1 cellular context compared by ENCODE assay signal in the genomic region with DNA sequence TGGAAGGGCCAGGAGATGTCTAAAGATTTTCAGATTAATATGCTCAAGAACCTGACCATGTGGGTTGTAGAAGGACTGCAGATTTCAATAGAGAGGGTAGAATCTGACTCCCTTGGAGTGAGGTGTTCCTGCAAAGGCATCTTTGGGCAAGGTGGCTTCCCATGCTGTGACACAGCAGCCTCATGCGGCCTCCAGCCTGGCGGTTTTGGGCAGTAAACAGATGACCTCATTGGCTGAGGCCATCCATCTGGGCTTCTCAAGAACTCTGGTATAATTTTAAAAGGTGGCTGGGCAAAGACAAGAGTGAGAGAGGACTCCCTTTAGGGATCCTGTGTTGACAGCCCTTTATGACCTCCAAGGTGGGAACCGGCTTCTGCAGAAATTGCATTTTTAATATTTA.
TF ChIP-seq lines count a peak whose summit lies in the region.

No MANE protein-coding gene starts in this region.

TF ChIP-seq in IMR-90, 13 proteins besides CTCF, POLR2A, EP300 and RAD21 (continued from another document):
- TF ChIP-seq, protein P1, sequence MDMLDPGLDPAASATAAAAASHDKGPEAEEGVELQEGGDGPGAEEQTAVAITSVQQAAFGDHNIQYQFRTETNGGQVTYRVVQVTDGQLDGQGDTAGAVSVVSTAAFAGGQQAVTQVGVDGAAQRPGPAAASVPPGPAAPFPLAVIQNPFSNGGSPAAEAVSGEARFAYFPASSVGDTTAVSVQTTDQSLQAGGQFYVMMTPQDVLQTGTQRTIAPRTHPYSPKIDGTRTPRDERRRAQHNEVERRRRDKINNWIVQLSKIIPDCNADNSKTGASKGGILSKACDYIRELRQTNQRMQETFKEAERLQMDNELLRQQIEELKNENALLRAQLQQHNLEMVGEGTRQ (IDR thresholded peaks at IDR 0.05; ENCODE audit: low read depth, low read length): no peak
- TF ChIP-seq MAFK (IDR thresholded peaks at IDR 0.05; ENCODE audit: low read depth, low read length) (no peak), BHLHE40 (IDR thresholded peaks at IDR 0.05; ENCODE audit: low read depth, low read length) (no peak), MXI1 (IDR thresholded peaks at IDR 0.05; ENCODE audit: borderline replicate concordance, low read depth, low read length) (no peak), FOS (IDR thresholded peaks at IDR 0.05; ENCODE audit: low read depth, low read length) (no peak), RFX5 (IDR thresholded peaks at IDR 0.05; ENCODE audit: low read depth, low read length) (no peak), MAZ (IDR thresholded peaks at IDR 0.05; ENCODE audit: borderline replicate concordance, low read depth, low read length) (no peak), CHD1 (IDR thresholded peaks at IDR 0.05; ENCODE audit: low read depth, low read length) (no peak), NFE2L2 (IDR thresholded peaks at IDR 0.05; ENCODE audit: low read depth, low read length) (no peak), RCOR1 (IDR thresholded peaks at IDR 0.05; ENCODE audit: insufficient replicate concordance, low read length) (no peak), CEBPB (IDR thresholded peaks at IDR 0.05; ENCODE audit: low read depth, low read length) (no peak)
